9 cellular contexts compared by ENCODE assay signal in genomic region chr9:126956929-126957686, GRCh38. TPM values are rescaled to one million over a fixed set of nuclear protein-coding genes. Genes with fewer than 3 reads are reported as not detected.
DNase-seq lines count a peak whose midpoint lies in the region; ATAC-seq and TF ChIP-seq lines count a peak whose summit lies in the region.
"Had no signal": no experiment of that assay in that cellular context is flagged by ENCODE, and none has a peak within 500 bp of the region (broad histone marks: within the 10 kb centered on the region; RNA-seq: fewer than 3 reads in every experiment).

No MANE protein-coding gene starts in this region.

- peaks cover 23% of the 10 kb centered on the region for H3K27me3 Mint-ChIP-seq in activated T-cell treated with anti-CD3 and anti-CD28 coated beads, Interleukin-2, amount 50 U/mL, for 72 hours (ENCODE audit: low read depth)

- no peak overlapping the region for H3K4me3 Mint-ChIP-seq in activated T-cell treated with anti-CD3 and anti-CD28 coated beads, Interleukin-2, amount 50 U/mL, for 72 hours

- peak overlapping the region; percentile 51 to 58 for H3K27ac ChIP-seq in ascending aorta
- peak overlapping the region; percentile 9 to 57 (median 39) for H3K27ac ChIP-seq in transverse colon

- no peaks in the 10 kb centered on the region for H3K4me1 Mint-ChIP-seq in activated T-cell treated with anti-CD3 and anti-CD28 coated beads, Interleukin-2, amount 50 U/mL, for 72 hours (ENCODE audit: low read depth)

- H3K27me3 ChIP-seq in ascending aorta (no peaks in the 10 kb centered on the region), transverse colon (no peaks in the 10 kb centered on the region)

- WGBS in transverse colon (ENCODE audit: low coverage in 1 of 2), 2 donors, result 86 to 90% methylated on average over 4 to 7 of the region's 7 CpGs

- H3K4me1 ChIP-seq in ascending aorta (peaks cover 0 to 20% of the 10 kb centered on the region in 2 donors), transverse colon (peaks cover 0 to 12% (median 7%) of the 10 kb centered on the region in 4 donors)

- H3K9me3 ChIP-seq in ascending aorta (no peaks in the 10 kb centered on the region), transverse colon (no peaks in the 10 kb centered on the region)

- H3K27ac Mint-ChIP-seq in activated T-cell treated with anti-CD3 and anti-CD28 coated beads, Interleukin-2, amount 50 U/mL, for 72 hours, result no peak overlapping the region

- TF ChIP-seq CTCF in ascending aorta (IDR thresholded peaks at IDR 0.05) (no peak), transverse colon (IDR thresholded peaks at IDR 0.05) (no peak)

- in situ Hi-C loops in transverse colon (cut with MboI; ENCODE audit: low pct_ligation_motif_present in 1 of 4, low pct_unique_long_range_greater_than_20kb in 1 of 4, low sequenced_read_pairs in 3 of 4), result no loop called here

- intact Hi-C loops in ascending aorta (cut with DNase I) (no loop called here), transverse colon (cut with DNase I; ENCODE audit: low total_unique reads) (no loop called here)

- peak; percentile 79 for DNase-seq in LHCN-M2 (ENCODE audit: low read depth)
- DNase-seq in ascending aorta (ENCODE audit: low spot score in 2 of 2), result no peak
- peak; percentile 57 for DNase-seq in hepatic stellate cell (ENCODE audit: low spot score)
- no peak for DNase-seq in transverse colon
- no peak for DNase-seq in activated T-cell treated with anti-CD3 and anti-CD28 coated beads, Interleukin-2, amount 50 U/mL, for 72 hours
- DNase-seq in SK-N-DZ (ENCODE audit: low spot score), result no peak
- no peak for DNase-seq in SHP77 treated with DMSO at 0.1 percent for 48 hours (lab: John Stamatoyannopoulos, UW)
- DNase-seq: activated CD4-positive, alpha-beta T cell treated with anti-CD3 and anti-CD28 coated beads, Interleukin-2, amount 50 U/mL, for 1 hour had no signal

- no peak for ATAC-seq in GM21423 (IDR thresholded peaks at IDR 0.05; ENCODE audit: unreplicated experiment)
- ATAC-seq in activated T-cell treated with anti-CD3 and anti-CD28 coated beads, Interleukin-2, amount 50 U/mL, for 72 hours (replicated peaks in 1 of 2), result no peak

- H3K36me3 ChIP-seq in ascending aorta (no peaks in the 10 kb centered on the region), transverse colon (no peaks in the 10 kb centered on the region)

- no peaks in the 10 kb centered on the region for H3K9me3 Mint-ChIP-seq in activated T-cell treated with anti-CD3 and anti-CD28 coated beads, Interleukin-2, amount 50 U/mL, for 72 hours

- no peak overlapping the region for H3K4me3 ChIP-seq in ascending aorta
- no peak overlapping the region for H3K4me3 ChIP-seq in transverse colon

- TF ChIP-seq POLR2A in transverse colon (IDR thresholded peaks at IDR 0.05), result no peak

- TF ChIP-seq EP300 in transverse colon (IDR thresholded peaks at IDR 0.05; ENCODE audit: low read depth), result no peak

- no peaks in the 10 kb centered on the region for H3K36me3 Mint-ChIP-seq in activated T-cell treated with anti-CD3 and anti-CD28 coated beads, Interleukin-2, amount 50 U/mL, for 72 hours (ENCODE audit: insufficient read depth in 2 of 2)

RNA-seq across cellular contexts. Expression of gene RALGPS1, which starts 42.5 kb away (rescaled TPM):
- total RNA-seq in LHCN-M2 (2014; rRNA removed) (0.57 and 0.64 TPM in 2 replicates), ascending aorta (9.8 TPM), transverse colon (100 to 1,000 TPM in 2 of 4 donors, 10 to 100 TPM in 2; 46.0 to 119 (median 87.6) TPM)
- 0.77 TPM for polyA plus RNA-seq in LHCN-M2 (2012)
- total RNA-seq in activated T-cell treated with anti-CD3 and anti-CD28 coated beads, Interleukin-2, amount 50 U/mL, for 72 hours, result 1 to 10 TPM; 3.3 to 3.4 TPM
- polyA plus RNA-seq in SK-N-DZ (2014; cell fraction: cytosol; rRNA removed), result 6.5 and 11.7 TPM in 2 replicates
- 31.2 and 45.7 TPM in 2 replicates for polyA plus RNA-seq in SK-N-DZ (2014; cell fraction: nucleus; rRNA removed)

Comparison
In these comparisons a context has a peak if more than half of its experiments do, and no peak if none do; other contexts are left out.
1. DNase-seq: peak in LHCN-M2 (single experiment) and hepatic stellate cell (single experiment); none in ascending aorta (0 of 2), transverse colon (single experiment), activated T-cell treated with anti-CD3 and anti-CD28 coated beads, Interleukin-2, amount 50 U/mL, for 72 hours (0 of 2), SK-N-DZ (single experiment) and SHP77 treated with DMSO at 0.1 percent for 48 hours (single experiment).